Comparison of ENCODE assay signal across 22 cellular contexts in the genomic region with DNA sequence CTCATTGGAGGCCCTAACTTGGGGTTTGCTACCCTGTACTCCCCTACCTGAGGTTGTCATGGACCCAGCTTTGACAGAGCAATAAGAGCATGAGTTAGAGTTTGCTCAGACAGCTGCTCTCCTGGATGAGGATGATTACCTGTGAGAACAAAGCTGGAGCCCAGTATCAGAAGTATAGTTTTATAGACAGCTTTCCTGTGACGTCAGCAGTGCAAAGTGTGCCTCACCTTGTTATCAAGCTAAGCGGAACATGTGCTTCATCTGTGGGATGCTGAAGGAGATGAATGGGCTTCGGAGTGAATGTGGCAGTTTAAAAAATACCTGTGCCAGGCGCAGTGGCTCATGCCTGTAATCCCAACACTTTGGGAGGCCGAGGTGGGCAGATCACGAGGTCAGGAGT.
"Had no signal": no experiment of that assay in that cellular context is flagged by ENCODE, and none has a peak within 500 bp of the region (broad histone marks: within the 10 kb centered on the region; RNA-seq: fewer than 3 reads in every experiment).

No MANE protein-coding gene starts in this region.

- H3K27ac ChIP-seq: dorsolateral prefrontal cortex, gastrocnemius medialis, left lung, pancreas, sigmoid colon, spleen, transverse colon, vagina had no signal

- H3K27ac Mint-ChIP-seq: nephron progenitor cell; stimulated activated memory B cell treated with anti-CD40 and anti-IgM and Interleukin-4, amounts not matched to agents 10 μg/mL and 1 μg/mL and 100 μg/mL, for 72 hours had no signal

- H3K9me3 Mint-ChIP-seq: naive thymus-derived CD8-positive, alpha-beta T cell; nephron progenitor cell; stimulated activated memory B cell treated with anti-CD40 and anti-IgM and Interleukin-4, amounts not matched to agents 10 μg/mL and 1 μg/mL and 100 μg/mL, for 72 hours had no signal

- DNase-seq: dorsolateral prefrontal cortex; effector CD4-positive, alpha-beta T cell; foreskin fibroblast; gastrocnemius medialis; head of caudate nucleus; left cardiac atrium; left lung; mesendoderm; midbrain; naive thymus-derived CD8-positive, alpha-beta T cell; nephron progenitor cell; occipital lobe; pancreas; retina; sigmoid colon; spleen; stimulated activated CD4-positive, alpha-beta T cell treated with anti-CD3 and anti-CD28 coated beads, Interleukin-4, amount 100 ng/mL, for 4 hours; stimulated activated naive CD8-positive, alpha-beta T cell treated with anti-CD3 and anti-CD28 coated beads, Interleukin-15, Interleukin-2, amounts not matched to agents 100 U/mL and 50 U/mL, for 24 hours; transverse colon had no signal

- H3K36me3 Mint-ChIP-seq: naive thymus-derived CD8-positive, alpha-beta T cell; stimulated activated memory B cell treated with anti-CD40 and anti-IgM and Interleukin-4, amounts not matched to agents 10 μg/mL and 1 μg/mL and 100 μg/mL, for 72 hours had no signal

- H3K36me3 ChIP-seq: gastrocnemius medialis, left lung, pancreas, sigmoid colon, spleen, transverse colon, vagina had no signal

- H3K4me3 Mint-ChIP-seq: naive thymus-derived CD8-positive, alpha-beta T cell; nephron progenitor cell; stimulated activated memory B cell treated with anti-CD40 and anti-IgM and Interleukin-4, amounts not matched to agents 10 μg/mL and 1 μg/mL and 100 μg/mL, for 72 hours had no signal

- ATAC-seq: gastrocnemius medialis; left cardiac atrium; left lung; naive thymus-derived CD8-positive, alpha-beta T cell; pancreas; stimulated activated memory B cell treated with anti-CD40 and anti-IgM and Interleukin-4, amounts not matched to agents 10 μg/mL and 1 μg/mL and 100 μg/mL, for 72 hours; stimulated activated naive CD8-positive, alpha-beta T cell treated with anti-CD3 and anti-CD28 coated beads, Interleukin-15, Interleukin-2, amounts not matched to agents 100 U/mL and 50 U/mL, for 24 hours had no signal

- H3K4me1 Mint-ChIP-seq: stimulated activated memory B cell treated with anti-CD40 and anti-IgM and Interleukin-4, amounts not matched to agents 10 μg/mL and 1 μg/mL and 100 μg/mL, for 72 hours had no signal

- H3K4me3 ChIP-seq: dorsolateral prefrontal cortex, gastrocnemius medialis, left lung, pancreas, sigmoid colon, spleen, transverse colon, vagina had no signal

- H3K27me3 ChIP-seq: dorsolateral prefrontal cortex, gastrocnemius medialis, left lung, pancreas, sigmoid colon, spleen, transverse colon, vagina had no signal

- H3K27me3 Mint-ChIP-seq: stimulated activated memory B cell treated with anti-CD40 and anti-IgM and Interleukin-4, amounts not matched to agents 10 μg/mL and 1 μg/mL and 100 μg/mL, for 72 hours had no signal

- H3K9me3 ChIP-seq: gastrocnemius medialis, left lung, pancreas, sigmoid colon, spleen, transverse colon, vagina had no signal

- H3K4me1 ChIP-seq: gastrocnemius medialis, pancreas had no signal

- FAIRE-seq: colon, pancreas had no signal
